Comparison of ENCODE assay signal across 22 cellular contexts in the genomic region with DNA sequence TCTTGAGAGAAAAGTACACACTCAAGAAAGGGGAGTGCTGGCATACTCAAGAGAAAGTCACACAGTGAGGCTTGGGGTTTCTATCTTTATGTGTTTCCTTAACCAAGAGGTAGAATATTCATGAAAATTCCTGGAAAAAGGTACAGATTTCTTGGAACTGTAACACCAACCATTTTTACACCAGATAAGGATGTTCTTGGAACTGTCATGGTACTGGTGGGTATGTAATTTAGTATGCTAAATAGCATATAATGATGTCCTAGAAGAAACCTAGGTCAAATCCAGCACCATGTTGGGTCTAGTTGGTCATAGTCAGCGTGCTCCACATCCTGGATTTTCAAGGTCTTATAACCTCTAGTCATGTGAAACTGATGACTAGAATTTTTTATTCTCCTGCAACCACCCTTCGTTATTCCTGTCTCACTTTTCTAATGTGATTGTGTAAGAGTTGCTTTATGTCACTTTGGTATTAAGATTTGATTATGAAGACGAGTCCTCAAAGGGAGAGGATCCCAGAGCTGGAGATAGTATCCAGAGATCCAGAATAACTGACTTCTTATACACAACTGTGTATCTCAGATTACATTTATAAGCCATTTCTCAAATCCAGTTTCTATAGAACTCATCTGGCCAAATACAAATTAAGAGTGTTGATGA.
DNase-seq lines count a peak whose midpoint lies in the region; ATAC-seq, FAIRE-seq and TF ChIP-seq lines count a peak whose summit lies in the region.
"Had no signal": no experiment of that assay in that cellular context is flagged by ENCODE, and none has a peak within 500 bp of the region (broad histone marks: within the 10 kb centered on the region; RNA-seq: fewer than 3 reads in every experiment).

No MANE protein-coding gene starts in this region.

- no peak for TF ChIP-seq CTCF in GM23338 (conservative IDR thresholded peaks at IDR 0.05; ENCODE audit: low read depth in 2 of 2)
- TF ChIP-seq CTCF in H1 (IDR thresholded peaks at IDR 0.05; ENCODE audit: control extremely low read depth in 1 of 3, insufficient read depth in 1 of 3, low read depth in 1 of 3, low read length in 3 of 3) = no peak

- H3K4ac ChIP-seq in H1 (replicated peaks; ENCODE audit: insufficient read length, low read depth, low read length) (no peak overlapping the region), mesendoderm (ENCODE audit: low read depth, low read length) (no peak overlapping the region)

- H3K4me2 ChIP-seq in GM23338 = peak overlapping the region; percentile 31
- peak overlapping the region; percentile 47; a peak in 1 of 4 replicates for H3K4me2 ChIP-seq in H1 (ENCODE audit: insufficient read depth in 1 of 2, low read depth in 2 of 2, low read length in 2 of 2)
- no peak overlapping the region for H3K4me2 ChIP-seq in mesendoderm (ENCODE audit: low read length)
- H3K4me2 ChIP-seq: BLaER1 treated with 17β-estradiol and CSF1 and Interleukin-3, amounts not matched to agents 10 nM and 100 nM had no signal

- H4K8ac ChIP-seq in H1 (ENCODE audit: extremely low read depth, insufficient read depth, low read length) (no peak overlapping the region), mesendoderm (ENCODE audit: low read depth, low read length) (no peak overlapping the region)

- 70% methylated on average over 2 of the region's 3 CpGs for WGBS in HUES64
- WGBS in H1 (ENCODE audit: extremely low coverage in 1 of 2, insufficient coverage in 1 of 2, insufficient read length in 1 of 2, insufficient replicate concordance in 2 of 2, low coverage in 1 of 2, low lambda C conversion rate in 2 of 2, missing lambda C conversion rate in 1 of 2), 2 experiments = 89% methylated on average over 3 of the region's 3 CpGs; no CpG with 5 or more reads in 1 of the 2 experiments
- WGBS in mesendoderm (ENCODE audit: extremely low coverage, insufficient coverage, low lambda C conversion rate) = no CpG with 5 or more reads among the region's 3 CpGs

- H3K4me3 ChIP-seq in GM23338 = no peak overlapping the region
- no peak overlapping the region for H3K4me3 ChIP-seq in HUES64 (ENCODE audit: low read length)
- peak overlapping the region in 1 of 4 experiments; percentile 37; a peak in 1 of 8 replicates for H3K4me3 ChIP-seq in H1 (ENCODE audit: extremely low read depth in 1 of 4, insufficient read depth in 2 of 4, low read depth in 3 of 4, low read length in 4 of 4)
- H3K4me3 ChIP-seq in mesendoderm (ENCODE audit: low read length) = no peak overlapping the region
- H3K4me3 ChIP-seq: BLaER1 treated with 17β-estradiol and CSF1 and Interleukin-3, amounts not matched to agents 10 nM and 100 nM; HAP-1 had no signal

- peak overlapping the region; percentile 23; the same call in 2 of the 3 replicates for H3K4me3 Mint-ChIP-seq in GM23338
- H3K4me3 Mint-ChIP-seq: B cell; CD4-positive, CD25-positive, alpha-beta regulatory T cell; CD8-positive, alpha-beta memory T cell had no signal

- H4K91ac ChIP-seq in H1 (replicated peaks; ENCODE audit: insufficient read length, low read length) = peak overlapping the region; percentile 65

- H4K5ac ChIP-seq in H1 (ENCODE audit: insufficient read length, low read depth, low read length) = peak overlapping the region; percentile 23
- H4K5ac ChIP-seq in mesendoderm (ENCODE audit: low read length) = no peak overlapping the region

- H3K27ac ChIP-seq in GM23338 (ENCODE audit: low read depth) (peak overlapping the region; percentile 87), HUES64 (ENCODE audit: low read depth, low read length) (peak overlapping the region; percentile 82), H1 (ENCODE audit: low read depth, low read length) (no peak overlapping the region; the same call in 1 of the 2 replicates), mesendoderm (ENCODE audit: low read depth, low read length) (no peak overlapping the region)
- H3K27ac ChIP-seq: BLaER1 treated with 17β-estradiol and CSF1 and Interleukin-3, amounts not matched to agents 10 nM and 100 nM; HL-60 had no signal

- H2AFZ ChIP-seq in GM23338 (no peak overlapping the region), H1 (ENCODE audit: low read length) (no peak overlapping the region)

- H2BK5ac ChIP-seq in H1 (ENCODE audit: low read depth, low read length) = peak overlapping the region; percentile 91; the same call in 1 of the 2 replicates
- H2BK5ac ChIP-seq in mesendoderm (ENCODE audit: low read length) = no peak overlapping the region

- POLR2A ChIA-PET in H1 (lab: Charles Lee; ENCODE audit: partially characterized antibody) = no interaction called here

- peaks cover 42% of the 10 kb centered on the region for H3K4me1 Mint-ChIP-seq in GM23338
- H3K4me1 Mint-ChIP-seq: B cell; CD8-positive, alpha-beta memory T cell had no signal

- H3K23ac ChIP-seq in H1 (ENCODE audit: insufficient read length) = no peak overlapping the region
- no peak overlapping the region for H3K23ac ChIP-seq in mesendoderm (ENCODE audit: low read length)

- CTCF ChIA-PET in H1 (lab: Charles Lee; ENCODE audit: partially characterized antibody) = interaction anchor here (0.9 kb wide), 1 partner anchor 511 kb away, joined by 3 read pairs; no protein-coding TSS in a partner anchor

- no peak overlapping the region for H2BK12ac ChIP-seq in H1 (ENCODE audit: low read depth, low read length)

- no peaks in the 10 kb centered on the region for H3K27me3 ChIP-seq in GM23338 (ENCODE audit: insufficient read depth)
- H3K27me3 ChIP-seq in HUES64 (ENCODE audit: insufficient read depth, low read length) = no peaks in the 10 kb centered on the region
- no peaks in the 10 kb centered on the region for H3K27me3 ChIP-seq in H1 (replicated peaks in 1 of 4; ENCODE audit: control insufficient read depth in 3 of 4, extremely low read depth in 1 of 4, insufficient read depth in 3 of 4, low read length in 3 of 4)
- H3K27me3 ChIP-seq in mesendoderm (ENCODE audit: insufficient read depth, low read length, poor library complexity) = no peaks in the 10 kb centered on the region
- H3K27me3 ChIP-seq: BLaER1 treated with 17β-estradiol and CSF1 and Interleukin-3, amounts not matched to agents 10 nM and 100 nM had no signal

- H3K9me3 ChIP-seq in HUES64 (ENCODE audit: insufficient read depth, low read depth, low read length) (peaks cover 3% of the 10 kb centered on the region; the same call in 1 of the 2 replicates), H1 (ENCODE audit: insufficient read depth in 2 of 2, low read depth in 1 of 2, low read length in 1 of 2) (no peaks in the 10 kb centered on the region)
- H3K9me3 ChIP-seq: HAP-1 had no signal

- H3K36me3 Mint-ChIP-seq in GM23338 (ENCODE audit: low read depth) = peaks cover 22% of the 10 kb centered on the region; the same call in 2 of the 3 replicates
- H3K36me3 Mint-ChIP-seq: CD4-positive, CD25-positive, alpha-beta regulatory T cell; CD8-positive, alpha-beta memory T cell had no signal

- peaks cover 15% of the 10 kb centered on the region for H3K9me3 Mint-ChIP-seq in GM23338

- H2BK15ac ChIP-seq in H1 (ENCODE audit: low read length) = no peak overlapping the region
- H2BK15ac ChIP-seq in mesendoderm (replicated peaks; ENCODE audit: low read depth) = no peak overlapping the region

- DNase-seq in GM23338 (ENCODE audit: low spot score) = no peak
- DNase-seq in H1 (ENCODE audit: low read depth in 1 of 2, low spot score in 2 of 2) = no peak
- no peak for DNase-seq in mesendoderm
- no peak for DNase-seq in retina
- no peak for DNase-seq in NCI-H187 (lab: John Stamatoyannopoulos, UW)
- DNase-seq in SIG-M5 (lab: John Stamatoyannopoulos, UW) = no peak
- DNase-seq: 8988T; CD4-positive, CD25-positive, alpha-beta regulatory T cell; CD8-positive, alpha-beta memory T cell; COR-L47; GOT3; Karpas-422 had no signal

- H3K18ac ChIP-seq in H1 (ENCODE audit: extremely low read depth, low read length) = peak overlapping the region; percentile 54
- H3K18ac ChIP-seq in mesendoderm (ENCODE audit: low read length) = peak overlapping the region; percentile 18

- H2BK120ac ChIP-seq in H1 (replicated peaks; ENCODE audit: low read depth, low read length) (peak overlapping the region; percentile 98), mesendoderm (ENCODE audit: low read depth, low read length) (no peak overlapping the region)

- H3K27me3 Mint-ChIP-seq in GM23338 (ENCODE audit: insufficient read depth, low read depth, poor library complexity) = peaks cover 2% of the 10 kb centered on the region
- H3K27me3 Mint-ChIP-seq: B cell had no signal

- no peak overlapping the region for H3K14ac ChIP-seq in H1 (ENCODE audit: insufficient read length)

- H3K56ac ChIP-seq in H1 (replicated peaks; ENCODE audit: insufficient read length, low read depth, low read length) = no peak overlapping the region
- no peak overlapping the region for H3K56ac ChIP-seq in mesendoderm (ENCODE audit: low read length)

- TF ChIP-seq POLR2A in H1 (IDR thresholded peaks at IDR 0.05; ENCODE audit: control extremely low read depth in 1 of 2, low read depth in 2 of 2, low read length in 2 of 2) = no peak

- TF ChIP-seq RAD21 in H1 (IDR thresholded peaks at IDR 0.05 in 1 of 2, conservative IDR thresholded peaks at IDR 0.05 in 1 of 2; ENCODE audit: low read depth in 2 of 2, low read length in 2 of 2) = no peak

- no peak for ATAC-seq in GM23338
- ATAC-seq in HG02798 (IDR thresholded peaks at IDR 0.05; ENCODE audit: poor library complexity, unreplicated experiment) = no peak

- TF ChIP-seq EP300 in H1 (IDR thresholded peaks at IDR 0.05; ENCODE audit: borderline replicate concordance in 1 of 2, low read depth in 2 of 2, low read length in 2 of 2) = no peak

- H2AK5ac ChIP-seq in H1 (ENCODE audit: low read depth, low read length) (no peak overlapping the region; the same call in 1 of the 2 replicates), mesendoderm (ENCODE audit: low read length) (no peak overlapping the region)

- H3K27ac Mint-ChIP-seq in GM23338 = peak overlapping the region; percentile 89
- H3K27ac Mint-ChIP-seq: B cell had no signal

- peaks cover 29% of the 10 kb centered on the region; the same call in 1 of the 2 replicates for H3K4me1 ChIP-seq in GM23338 (ENCODE audit: insufficient read depth)
- H3K4me1 ChIP-seq in HUES64 (ENCODE audit: insufficient read depth, low read length) = peaks cover 39% of the 10 kb centered on the region
- H3K4me1 ChIP-seq in H1 (replicated peaks in 1 of 4; ENCODE audit: control insufficient read depth in 3 of 4, insufficient read depth in 4 of 4, low read length in 3 of 4) = peaks cover 0 to 10% (median 4%) of the 10 kb centered on the region in 4 experiments; a peak in 3 of 7 replicates
- H3K4me1 ChIP-seq in mesendoderm (ENCODE audit: control insufficient read depth, low read depth, low read length) = peaks cover 2% of the 10 kb centered on the region
- H3K4me1 ChIP-seq: BLaER1 treated with 17β-estradiol and CSF1 and Interleukin-3, amounts not matched to agents 10 nM and 100 nM had no signal

- no peaks in the 10 kb centered on the region for H3F3A ChIP-seq in GM23338 (replicated peaks; ENCODE audit: low read depth)

- H3K9me2 ChIP-seq in GM23338 (ENCODE audit: insufficient read depth) = peaks cover 6% of the 10 kb centered on the region; the same call in 1 of the 2 replicates

- H4K20me1 ChIP-seq in GM23338 (replicated peaks; ENCODE audit: insufficient read depth) (no peaks in the 10 kb centered on the region), H1 (replicated peaks in 1 of 2; ENCODE audit: control insufficient read depth in 1 of 2, insufficient read depth in 2 of 2, low read length in 2 of 2) (no peaks in the 10 kb centered on the region)
- H4K20me1 ChIP-seq: BLaER1 treated with 17β-estradiol and CSF1 and Interleukin-3, amounts not matched to agents 10 nM and 100 nM had no signal

- no peak overlapping the region for H3K9ac ChIP-seq in HUES64 (ENCODE audit: low read depth, low read length)
- no peak overlapping the region for H3K9ac ChIP-seq in H1 (replicated peaks in 1 of 4; ENCODE audit: extremely low read depth in 1 of 4, low read depth in 3 of 4, low read length in 3 of 4)
- H3K9ac ChIP-seq in mesendoderm (ENCODE audit: low read length) = no peak overlapping the region
- H3K9ac ChIP-seq: BLaER1 treated with 17β-estradiol and CSF1 and Interleukin-3, amounts not matched to agents 10 nM and 100 nM had no signal

- no peaks in the 10 kb centered on the region for H3K36me3 ChIP-seq in GM23338 (ENCODE audit: insufficient read depth)
- H3K36me3 ChIP-seq in HUES64 (ENCODE audit: insufficient read depth, low read length) = no peaks in the 10 kb centered on the region
- no peaks in the 10 kb centered on the region for H3K36me3 ChIP-seq in H1 (ENCODE audit: control insufficient read depth in 2 of 4, insufficient read depth in 4 of 4, low read length in 3 of 4)
- no peaks in the 10 kb centered on the region for H3K36me3 ChIP-seq in mesendoderm (ENCODE audit: control insufficient read depth, insufficient read depth, low read length)
- H3K36me3 ChIP-seq: BLaER1 treated with 17β-estradiol and CSF1 and Interleukin-3, amounts not matched to agents 10 nM and 100 nM; HAP-1 had no signal

- no peak for FAIRE-seq in H1 (lab: Jason Lieb, UNC)
- FAIRE-seq: D721Med, G401.6, GM12891, HTR-8/SVneo had no signal

- H3K79me2 ChIP-seq in GM23338 (replicated peaks; ENCODE audit: insufficient read depth) (no peaks in the 10 kb centered on the region), H1 (ENCODE audit: control insufficient read depth in 1 of 2, insufficient read depth in 2 of 2, low read length in 2 of 2) (no peaks in the 10 kb centered on the region), mesendoderm (ENCODE audit: control insufficient read depth, insufficient read depth, low read length) (no peaks in the 10 kb centered on the region)

- H3K79me1 ChIP-seq in H1 (ENCODE audit: low read depth, low read length) = no peaks in the 10 kb centered on the region
- H3K79me1 ChIP-seq in mesendoderm (ENCODE audit: low read length) = no peaks in the 10 kb centered on the region

- H2BK20ac ChIP-seq in H1 (ENCODE audit: low read length) = peak overlapping the region; percentile 3

- no peaks in the 10 kb centered on the region for H3K23me2 ChIP-seq in H1 (ENCODE audit: low read depth, low read length)

Comparison
In these comparisons a context has a peak if more than half of its experiments do, and no peak if none do; other contexts are left out.
1. H3K27ac ChIP-seq: peak in GM23338 (single experiment) and HUES64 (single experiment); none in H1 (single experiment) and mesendoderm (single experiment).